ENCODE assay signal across 8 cellular contexts in genomic region chr1:23341829-23342697, GRCh38. TPM values are rescaled to one million over a fixed set of nuclear protein-coding genes. Genes with fewer than 3 reads are reported as not detected.
DNase-seq lines count a peak whose midpoint lies in the region; ATAC-seq and TF ChIP-seq lines count a peak whose summit lies in the region.

No MANE protein-coding gene starts in this region.

- ATAC-seq in naive B cell (ENCODE audit: low read depth in 2 of 2) (no peak), HG02678 (IDR thresholded peaks at IDR 0.05; ENCODE audit: unreplicated experiment) (no peak), GM18517 (IDR thresholded peaks at IDR 0.05; ENCODE audit: unreplicated experiment) (no peak)

- no peaks in the 10 kb centered on the region for H3K9me3 ChIP-seq in MM.1S (replicated peaks; ENCODE audit: insufficient read depth, low read length)

- DNase-seq in CD1c-positive myeloid dendritic cell (ENCODE audit: extremely low spot score) = peak; percentile 26
- DNase-seq in MM.1S = peak; percentile 11
- peak; percentile 29 for DNase-seq in MCF 10A (ENCODE audit: unreplicated experiment)
- no peak for DNase-seq in naive B cell
- DNase-seq in NCI-H526 (lab: John Stamatoyannopoulos, UW) = no peak
- no peak for DNase-seq in SKM-1 (lab: John Stamatoyannopoulos, UW; ENCODE audit: unreplicated experiment)

- H2AFZ ChIP-seq in MM.1S (ENCODE audit: low read length) = no peak overlapping the region

- TF ChIP-seq CTCF in MM.1S (IDR thresholded peaks at IDR 0.05; ENCODE audit: low read length) = no peak
- TF ChIP-seq CTCF in MCF 10A (IDR thresholded peaks at IDR 0.05; ENCODE audit: unreplicated experiment) = no peak

- H3K79me2 ChIP-seq in MM.1S (ENCODE audit: low read length) = peaks cover 70% of the 10 kb centered on the region

- H3K27me3 ChIP-seq in MM.1S (replicated peaks; ENCODE audit: insufficient read depth, low read length) = no peaks in the 10 kb centered on the region

- H3K4me1 ChIP-seq in MM.1S (ENCODE audit: low read length) = peaks cover 15% of the 10 kb centered on the region; the same call in 1 of the 2 replicates

- H3K4me3 Mint-ChIP-seq in MCF 10A (ENCODE audit: unreplicated experiment) (peak overlapping the region; percentile 77), naive B cell (peak overlapping the region; percentile 80 to 96 (median 91))

- intact Hi-C loops in MCF 10A (cut with micrococcal nuclease) = loop anchor here (5.0 kb wide), 2 partner anchors 135 to 195 kb away; no protein-coding TSS in a partner anchor

- H3K9ac ChIP-seq in MM.1S (ENCODE audit: low read length) = peak overlapping the region; percentile 83

- H3K27ac ChIP-seq in MM.1S (ENCODE audit: low read length) = peak overlapping the region; percentile 81; the same call in 1 of the 2 replicates

- no TSS peak for BruUV-seq in MCF 10A (replicated peaks; lab: Mats Ljungman, UMichigan)

- peak overlapping the region; percentile 69 for H3K4me3 ChIP-seq in MM.1S (ENCODE audit: low read length)

- POLR2A ChIA-PET in MCF 10A (lab: Yijun Ruan, JAX) = interaction anchor here (0.6 to 12.1 kb wide), 15 partner anchors 12 to 1558 kb away, joined by 3 to 335 read pairs (median 4); partner anchors contain the start of gene ZNF436

- H3K9me3 Mint-ChIP-seq in MCF 10A (ENCODE audit: unreplicated experiment) (no peaks in the 10 kb centered on the region), naive B cell (no peaks in the 10 kb centered on the region)

- peaks cover 39% of the 10 kb centered on the region for H3K36me3 Mint-ChIP-seq in MCF 10A (ENCODE audit: insufficient read depth, unreplicated experiment)
- H3K36me3 Mint-ChIP-seq in naive B cell = no peaks in the 10 kb centered on the region

- peaks cover 50% of the 10 kb centered on the region for H3K4me1 Mint-ChIP-seq in MCF 10A (ENCODE audit: insufficient read depth, unreplicated experiment)
- peaks cover 41 to 58% (median 57%) of the 10 kb centered on the region in 3 donors for H3K4me1 Mint-ChIP-seq in naive B cell

- no peaks in the 10 kb centered on the region for H3K9me2 ChIP-seq in MM.1S (replicated peaks; ENCODE audit: insufficient read depth, low read length)

- H3K36me3 ChIP-seq in MM.1S (replicated peaks; ENCODE audit: insufficient read depth, low read length) = peaks cover 15% of the 10 kb centered on the region; the same call in 1 of the 2 replicates

- H3K27ac Mint-ChIP-seq in MCF 10A (ENCODE audit: low read depth, unreplicated experiment) = peak overlapping the region; percentile 60
- H3K27ac Mint-ChIP-seq in naive B cell = peak overlapping the region in 4 of 6 donors; percentile 3 to 71 (median 29)

- H3K4me2 ChIP-seq in MM.1S (ENCODE audit: low read depth, low read length) = peak overlapping the region; percentile 98

- peaks cover 44% of the 10 kb centered on the region for H4K20me1 ChIP-seq in MM.1S (ENCODE audit: insufficient read depth, low read length)

- no peaks in the 10 kb centered on the region for H3K27me3 Mint-ChIP-seq in MCF 10A (ENCODE audit: insufficient read depth, unreplicated experiment)
- H3K27me3 Mint-ChIP-seq in naive B cell = no peaks in the 10 kb centered on the region

- H3F3A ChIP-seq in MM.1S (ENCODE audit: insufficient read depth, low read length) = peaks cover 11% of the 10 kb centered on the region

- CTCF ChIA-PET in MCF 10A (lab: Yijun Ruan, JAX) = interaction anchor here (0.6 to 4.6 kb wide), 4 partner anchors 12 to 412 kb away, joined by 3 to 21 read pairs (median 5); no protein-coding TSS in a partner anchor

RNA-seq across cellular contexts. Expression of gene HNRNPR, which starts 2.0 kb away (rescaled TPM):
- total RNA-seq in MCF 10A (2022) = 128 and 152 TPM in 2 replicates
- 100 to 1,000 TPM; 187 to 238 (median 208) TPM for polyA plus RNA-seq in naive B cell (ENCODE audit: low read depth in 6 of 6)

RNA-seq across cellular contexts. Expression of gene ZNF436, which starts 27.6 kb away (rescaled TPM):
- total RNA-seq in MCF 10A (2022) = 6.5 and 8.0 TPM in 2 replicates
- polyA plus RNA-seq in naive B cell (ENCODE audit: low read depth in 6 of 6) = 1 to 10 TPM in 5 of 6 donors, not detected in 1; 1.5 to 4.4 (median 2.3) TPM

Comparison
In these comparisons a context has a peak if more than half of its experiments do, and no peak if none do; other contexts are left out.
1. DNase-seq: peak in CD1c-positive myeloid dendritic cell (single experiment), MM.1S (single experiment) and MCF 10A (single experiment); none in naive B cell (single experiment), NCI-H526 (0 of 2) and SKM-1 (single experiment).